ENCODE assay signal across 1 cellular context in the genomic region with DNA sequence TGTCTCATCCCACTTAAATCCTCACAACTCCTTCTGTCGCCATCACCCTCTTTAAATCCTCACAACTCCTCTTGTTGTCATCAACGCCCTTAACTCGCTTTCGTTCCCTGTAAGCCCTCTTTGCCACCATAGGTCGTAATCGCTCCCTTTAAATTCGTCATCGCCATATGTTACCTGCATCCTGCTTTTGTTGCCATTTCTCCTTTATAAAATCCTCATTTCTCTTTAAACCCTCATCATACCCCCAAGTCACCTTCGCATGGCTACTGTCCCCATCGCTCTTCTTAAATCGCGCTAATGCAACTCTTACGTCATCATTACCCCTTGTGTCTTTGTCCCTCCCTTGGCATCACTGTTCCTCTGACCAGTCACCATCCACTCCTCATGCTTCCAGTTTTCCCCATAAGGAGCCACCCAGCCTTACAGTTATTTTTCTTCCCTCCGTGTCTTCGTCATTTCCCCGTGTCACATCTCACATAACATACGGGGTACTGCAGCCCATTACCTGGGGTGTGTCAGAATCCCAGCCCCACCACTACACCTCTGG.
TF ChIP-seq lines count a peak whose summit lies in the region.

No MANE protein-coding gene starts in this region.

TF ChIP-seq in HEK293, 187 proteins besides CTCF, POLR2A, EP300 and RAD21 (continued from another document and continues in another):
- TF ChIP-seq, protein P1, sequence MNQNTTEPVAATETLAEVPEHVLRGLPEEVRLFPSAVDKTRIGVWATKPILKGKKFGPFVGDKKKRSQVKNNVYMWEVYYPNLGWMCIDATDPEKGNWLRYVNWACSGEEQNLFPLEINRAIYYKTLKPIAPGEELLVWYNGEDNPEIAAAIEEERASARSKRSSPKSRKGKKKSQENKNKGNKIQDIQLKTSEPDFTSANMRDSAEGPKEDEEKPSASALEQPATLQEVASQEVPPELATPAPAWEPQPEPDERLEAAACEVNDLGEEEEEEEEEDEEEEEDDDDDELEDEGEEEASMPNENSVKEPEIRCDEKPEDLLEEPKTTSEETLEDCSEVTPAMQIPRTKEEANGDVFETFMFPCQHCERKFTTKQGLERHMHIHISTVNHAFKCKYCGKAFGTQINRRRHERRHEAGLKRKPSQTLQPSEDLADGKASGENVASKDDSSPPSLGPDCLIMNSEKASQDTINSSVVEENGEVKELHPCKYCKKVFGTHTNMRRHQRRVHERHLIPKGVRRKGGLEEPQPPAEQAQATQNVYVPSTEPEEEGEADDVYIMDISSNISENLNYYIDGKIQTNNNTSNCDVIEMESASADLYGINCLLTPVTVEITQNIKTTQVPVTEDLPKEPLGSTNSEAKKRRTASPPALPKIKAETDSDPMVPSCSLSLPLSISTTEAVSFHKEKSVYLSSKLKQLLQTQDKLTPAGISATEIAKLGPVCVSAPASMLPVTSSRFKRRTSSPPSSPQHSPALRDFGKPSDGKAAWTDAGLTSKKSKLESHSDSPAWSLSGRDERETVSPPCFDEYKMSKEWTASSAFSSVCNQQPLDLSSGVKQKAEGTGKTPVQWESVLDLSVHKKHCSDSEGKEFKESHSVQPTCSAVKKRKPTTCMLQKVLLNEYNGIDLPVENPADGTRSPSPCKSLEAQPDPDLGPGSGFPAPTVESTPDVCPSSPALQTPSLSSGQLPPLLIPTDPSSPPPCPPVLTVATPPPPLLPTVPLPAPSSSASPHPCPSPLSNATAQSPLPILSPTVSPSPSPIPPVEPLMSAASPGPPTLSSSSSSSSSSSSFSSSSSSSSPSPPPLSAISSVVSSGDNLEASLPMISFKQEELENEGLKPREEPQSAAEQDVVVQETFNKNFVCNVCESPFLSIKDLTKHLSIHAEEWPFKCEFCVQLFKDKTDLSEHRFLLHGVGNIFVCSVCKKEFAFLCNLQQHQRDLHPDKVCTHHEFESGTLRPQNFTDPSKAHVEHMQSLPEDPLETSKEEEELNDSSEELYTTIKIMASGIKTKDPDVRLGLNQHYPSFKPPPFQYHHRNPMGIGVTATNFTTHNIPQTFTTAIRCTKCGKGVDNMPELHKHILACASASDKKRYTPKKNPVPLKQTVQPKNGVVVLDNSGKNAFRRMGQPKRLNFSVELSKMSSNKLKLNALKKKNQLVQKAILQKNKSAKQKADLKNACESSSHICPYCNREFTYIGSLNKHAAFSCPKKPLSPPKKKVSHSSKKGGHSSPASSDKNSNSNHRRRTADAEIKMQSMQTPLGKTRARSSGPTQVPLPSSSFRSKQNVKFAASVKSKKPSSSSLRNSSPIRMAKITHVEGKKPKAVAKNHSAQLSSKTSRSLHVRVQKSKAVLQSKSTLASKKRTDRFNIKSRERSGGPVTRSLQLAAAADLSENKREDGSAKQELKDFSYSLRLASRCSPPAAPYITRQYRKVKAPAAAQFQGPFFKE (tag by site-specific recombination; IDR thresholded peaks at IDR 0.05; ENCODE audit: borderline replicate concordance) = no peak
- 0 out of 2 replicates have a peak, but pooled peaks have one; percentile 5 for TF ChIP-seq OSR2 (tag by site-specific recombination; IDR thresholded peaks at IDR 0.05)
- 0 out of 2 replicates have a peak, but pooled peaks have one; percentile 47 for TF ChIP-seq ZNF155 (tag by site-specific recombination; IDR thresholded peaks at IDR 0.05)
- no peak for TF ChIP-seq ZNF23 (tag by site-specific recombination; IDR thresholded peaks at IDR 0.05; ENCODE audit: borderline replicate concordance)
- no peak for TF ChIP-seq ZNF830 (tag by site-specific recombination; IDR thresholded peaks at IDR 0.05; ENCODE audit: low read depth)
- TF ChIP-seq, protein P2, sequence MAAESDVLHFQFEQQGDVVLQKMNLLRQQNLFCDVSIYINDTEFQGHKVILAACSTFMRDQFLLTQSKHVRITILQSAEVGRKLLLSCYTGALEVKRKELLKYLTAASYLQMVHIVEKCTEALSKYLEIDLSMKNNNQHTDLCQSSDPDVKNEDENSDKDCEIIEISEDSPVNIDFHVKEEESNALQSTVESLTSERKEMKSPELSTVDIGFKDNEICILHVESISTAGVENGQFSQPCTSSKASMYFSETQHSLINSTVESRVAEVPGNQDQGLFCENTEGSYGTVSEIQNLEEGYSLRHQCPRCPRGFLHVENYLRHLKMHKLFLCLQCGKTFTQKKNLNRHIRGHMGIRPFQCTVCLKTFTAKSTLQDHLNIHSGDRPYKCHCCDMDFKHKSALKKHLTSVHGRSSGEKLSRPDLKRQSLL (tag by site-specific recombination; IDR thresholded peaks at IDR 0.05) = no peak
- TF ChIP-seq GLIS1 (tag by site-specific recombination; IDR thresholded peaks at IDR 0.05) = peak; percentile 89
- TF ChIP-seq, protein P3, sequence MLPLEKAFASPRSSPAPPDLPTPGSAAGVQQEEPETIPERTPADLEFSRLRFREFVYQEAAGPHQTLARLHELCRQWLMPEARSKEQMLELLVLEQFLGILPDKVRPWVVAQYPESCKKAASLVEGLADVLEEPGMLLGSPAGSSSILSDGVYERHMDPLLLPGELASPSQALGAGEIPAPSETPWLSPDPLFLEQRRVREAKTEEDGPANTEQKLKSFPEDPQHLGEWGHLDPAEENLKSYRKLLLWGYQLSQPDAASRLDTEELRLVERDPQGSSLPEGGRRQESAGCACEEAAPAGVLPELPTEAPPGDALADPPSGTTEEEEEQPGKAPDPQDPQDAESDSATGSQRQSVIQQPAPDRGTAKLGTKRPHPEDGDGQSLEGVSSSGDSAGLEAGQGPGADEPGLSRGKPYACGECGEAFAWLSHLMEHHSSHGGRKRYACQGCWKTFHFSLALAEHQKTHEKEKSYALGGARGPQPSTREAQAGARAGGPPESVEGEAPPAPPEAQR (tag by site-specific recombination; IDR thresholded peaks at IDR 0.05) = 0 out of 2 replicates have a peak, but pooled peaks have one; percentile 73
- TF ChIP-seq ZSCAN16 (tag by site-specific recombination; IDR thresholded peaks at IDR 0.05) = no peak; the same call in 1 of the 2 replicates
- TF ChIP-seq ZNF623 (tag by site-specific recombination; IDR thresholded peaks at IDR 0.05) = no peak; the same call in 1 of the 2 replicates
- TF ChIP-seq, protein P4, sequence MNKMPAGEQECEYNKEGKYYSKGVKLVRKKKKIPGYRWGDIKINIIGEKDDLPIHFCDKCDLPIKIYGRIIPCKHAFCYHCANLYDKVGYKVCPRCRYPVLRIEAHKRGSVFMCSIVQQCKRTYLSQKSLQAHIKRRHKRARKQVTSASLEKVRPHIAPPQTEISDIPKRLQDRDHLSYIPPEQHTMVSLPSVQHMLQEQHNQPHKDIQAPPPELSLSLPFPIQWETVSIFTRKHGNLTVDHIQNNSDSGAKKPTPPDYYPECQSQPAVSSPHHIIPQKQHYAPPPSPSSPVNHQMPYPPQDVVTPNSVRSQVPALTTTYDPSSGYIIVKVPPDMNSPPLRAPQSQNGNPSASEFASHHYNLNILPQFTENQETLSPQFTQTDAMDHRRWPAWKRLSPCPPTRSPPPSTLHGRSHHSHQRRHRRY (tag by site-specific recombination; IDR thresholded peaks at IDR 0.05) = no peak
- no peak; the same call in 1 of the 2 replicates for TF ChIP-seq SP3 (tag by site-specific recombination; IDR thresholded peaks at IDR 0.05)
- no peak for TF ChIP-seq ZNF211 (tag by site-specific recombination; IDR thresholded peaks at IDR 0.05; ENCODE audit: low read depth)
- TF ChIP-seq, protein P5, sequence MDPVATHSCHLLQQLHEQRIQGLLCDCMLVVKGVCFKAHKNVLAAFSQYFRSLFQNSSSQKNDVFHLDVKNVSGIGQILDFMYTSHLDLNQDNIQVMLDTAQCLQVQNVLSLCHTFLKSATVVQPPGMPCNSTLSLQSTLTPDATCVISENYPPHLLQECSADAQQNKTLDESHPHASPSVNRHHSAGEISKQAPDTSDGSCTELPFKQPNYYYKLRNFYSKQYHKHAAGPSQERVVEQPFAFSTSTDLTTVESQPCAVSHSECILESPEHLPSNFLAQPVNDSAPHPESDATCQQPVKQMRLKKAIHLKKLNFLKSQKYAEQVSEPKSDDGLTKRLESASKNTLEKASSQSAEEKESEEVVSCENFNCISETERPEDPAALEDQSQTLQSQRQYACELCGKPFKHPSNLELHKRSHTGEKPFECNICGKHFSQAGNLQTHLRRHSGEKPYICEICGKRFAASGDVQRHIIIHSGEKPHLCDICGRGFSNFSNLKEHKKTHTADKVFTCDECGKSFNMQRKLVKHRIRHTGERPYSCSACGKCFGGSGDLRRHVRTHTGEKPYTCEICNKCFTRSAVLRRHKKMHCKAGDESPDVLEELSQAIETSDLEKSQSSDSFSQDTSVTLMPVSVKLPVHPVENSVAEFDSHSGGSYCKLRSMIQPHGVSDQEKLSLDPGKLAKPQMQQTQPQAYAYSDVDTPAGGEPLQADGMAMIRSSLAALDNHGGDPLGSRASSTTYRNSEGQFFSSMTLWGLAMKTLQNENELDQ (tag by site-specific recombination; IDR thresholded peaks at IDR 0.05; ENCODE audit: low read depth) = no peak
- TF ChIP-seq ZSCAN30 (tag by site-specific recombination; IDR thresholded peaks at IDR 0.05) = no peak
- TF ChIP-seq RBAK (tag by site-specific recombination; IDR thresholded peaks at IDR 0.05) = no peak
- no peak for TF ChIP-seq ZNF747 (tag by site-specific recombination; IDR thresholded peaks at IDR 0.05)
- TF ChIP-seq, protein P6, sequence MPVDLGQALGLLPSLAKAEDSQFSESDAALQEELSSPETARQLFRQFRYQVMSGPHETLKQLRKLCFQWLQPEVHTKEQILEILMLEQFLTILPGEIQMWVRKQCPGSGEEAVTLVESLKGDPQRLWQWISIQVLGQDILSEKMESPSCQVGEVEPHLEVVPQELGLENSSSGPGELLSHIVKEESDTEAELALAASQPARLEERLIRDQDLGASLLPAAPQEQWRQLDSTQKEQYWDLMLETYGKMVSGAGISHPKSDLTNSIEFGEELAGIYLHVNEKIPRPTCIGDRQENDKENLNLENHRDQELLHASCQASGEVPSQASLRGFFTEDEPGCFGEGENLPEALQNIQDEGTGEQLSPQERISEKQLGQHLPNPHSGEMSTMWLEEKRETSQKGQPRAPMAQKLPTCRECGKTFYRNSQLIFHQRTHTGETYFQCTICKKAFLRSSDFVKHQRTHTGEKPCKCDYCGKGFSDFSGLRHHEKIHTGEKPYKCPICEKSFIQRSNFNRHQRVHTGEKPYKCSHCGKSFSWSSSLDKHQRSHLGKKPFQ (tag by site-specific recombination; IDR thresholded peaks at IDR 0.05) = no peak
- TF ChIP-seq ZNF202 (tag by site-specific recombination; IDR thresholded peaks at IDR 0.05; ENCODE audit: borderline replicate concordance) = no peak
- TF ChIP-seq ZFP3 (tag by site-specific recombination; IDR thresholded peaks at IDR 0.05; ENCODE audit: low read depth) = no peak
- TF ChIP-seq, protein P7, sequence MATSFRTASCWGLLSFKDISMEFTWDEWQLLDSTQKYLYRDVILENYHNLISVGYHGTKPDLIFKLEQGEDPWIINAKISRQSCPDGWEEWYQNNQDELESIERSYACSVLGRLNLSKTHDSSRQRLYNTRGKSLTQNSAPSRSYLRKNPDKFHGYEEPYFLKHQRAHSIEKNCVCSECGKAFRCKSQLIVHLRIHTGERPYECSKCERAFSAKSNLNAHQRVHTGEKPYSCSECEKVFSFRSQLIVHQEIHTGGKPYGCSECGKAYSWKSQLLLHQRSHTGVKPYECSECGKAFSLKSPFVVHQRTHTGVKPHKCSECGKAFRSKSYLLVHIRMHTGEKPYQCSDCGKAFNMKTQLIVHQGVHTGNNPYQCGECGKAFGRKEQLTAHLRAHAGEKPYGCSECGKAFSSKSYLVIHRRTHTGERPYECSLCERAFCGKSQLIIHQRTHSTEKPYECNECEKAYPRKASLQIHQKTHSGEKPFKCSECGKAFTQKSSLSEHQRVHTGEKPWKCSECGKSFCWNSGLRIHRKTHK (tag by site-specific recombination; IDR thresholded peaks at IDR 0.05) = no peak
- TF ChIP-seq ZNF311 (tag by site-specific recombination; IDR thresholded peaks at IDR 0.05; ENCODE audit: borderline replicate concordance) = no peak
- TF ChIP-seq ZNF140 (tag by site-specific recombination; IDR thresholded peaks at IDR 0.05) = no peak
- no peak for TF ChIP-seq ZNF530 (tag by site-specific recombination; IDR thresholded peaks at IDR 0.05; ENCODE audit: low read depth)
- peak; percentile 88 for TF ChIP-seq ZNF366 (tag by site-specific recombination; conservative IDR thresholded peaks at IDR 0.05)
- TF ChIP-seq KLF7 (tag by site-specific recombination; IDR thresholded peaks at IDR 0.05; ENCODE audit: borderline replicate concordance) = no peak; the same call in none of the 2 replicates
- TF ChIP-seq, protein P8, sequence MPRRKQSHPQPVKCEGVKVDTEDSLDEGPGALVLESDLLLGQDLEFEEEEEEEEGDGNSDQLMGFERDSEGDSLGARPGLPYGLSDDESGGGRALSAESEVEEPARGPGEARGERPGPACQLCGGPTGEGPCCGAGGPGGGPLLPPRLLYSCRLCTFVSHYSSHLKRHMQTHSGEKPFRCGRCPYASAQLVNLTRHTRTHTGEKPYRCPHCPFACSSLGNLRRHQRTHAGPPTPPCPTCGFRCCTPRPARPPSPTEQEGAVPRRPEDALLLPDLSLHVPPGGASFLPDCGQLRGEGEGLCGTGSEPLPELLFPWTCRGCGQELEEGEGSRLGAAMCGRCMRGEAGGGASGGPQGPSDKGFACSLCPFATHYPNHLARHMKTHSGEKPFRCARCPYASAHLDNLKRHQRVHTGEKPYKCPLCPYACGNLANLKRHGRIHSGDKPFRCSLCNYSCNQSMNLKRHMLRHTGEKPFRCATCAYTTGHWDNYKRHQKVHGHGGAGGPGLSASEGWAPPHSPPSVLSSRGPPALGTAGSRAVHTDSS (tag by site-specific recombination; IDR thresholded peaks at IDR 0.05) = no peak
- no peak for TF ChIP-seq ZNF341 (tag by site-specific recombination; IDR thresholded peaks at IDR 0.05; ENCODE audit: low read depth)
- peak; percentile 81 for TF ChIP-seq ZBTB7A (tag by site-specific recombination; IDR thresholded peaks at IDR 0.05; ENCODE audit: low read depth)
- TF ChIP-seq, protein P9, sequence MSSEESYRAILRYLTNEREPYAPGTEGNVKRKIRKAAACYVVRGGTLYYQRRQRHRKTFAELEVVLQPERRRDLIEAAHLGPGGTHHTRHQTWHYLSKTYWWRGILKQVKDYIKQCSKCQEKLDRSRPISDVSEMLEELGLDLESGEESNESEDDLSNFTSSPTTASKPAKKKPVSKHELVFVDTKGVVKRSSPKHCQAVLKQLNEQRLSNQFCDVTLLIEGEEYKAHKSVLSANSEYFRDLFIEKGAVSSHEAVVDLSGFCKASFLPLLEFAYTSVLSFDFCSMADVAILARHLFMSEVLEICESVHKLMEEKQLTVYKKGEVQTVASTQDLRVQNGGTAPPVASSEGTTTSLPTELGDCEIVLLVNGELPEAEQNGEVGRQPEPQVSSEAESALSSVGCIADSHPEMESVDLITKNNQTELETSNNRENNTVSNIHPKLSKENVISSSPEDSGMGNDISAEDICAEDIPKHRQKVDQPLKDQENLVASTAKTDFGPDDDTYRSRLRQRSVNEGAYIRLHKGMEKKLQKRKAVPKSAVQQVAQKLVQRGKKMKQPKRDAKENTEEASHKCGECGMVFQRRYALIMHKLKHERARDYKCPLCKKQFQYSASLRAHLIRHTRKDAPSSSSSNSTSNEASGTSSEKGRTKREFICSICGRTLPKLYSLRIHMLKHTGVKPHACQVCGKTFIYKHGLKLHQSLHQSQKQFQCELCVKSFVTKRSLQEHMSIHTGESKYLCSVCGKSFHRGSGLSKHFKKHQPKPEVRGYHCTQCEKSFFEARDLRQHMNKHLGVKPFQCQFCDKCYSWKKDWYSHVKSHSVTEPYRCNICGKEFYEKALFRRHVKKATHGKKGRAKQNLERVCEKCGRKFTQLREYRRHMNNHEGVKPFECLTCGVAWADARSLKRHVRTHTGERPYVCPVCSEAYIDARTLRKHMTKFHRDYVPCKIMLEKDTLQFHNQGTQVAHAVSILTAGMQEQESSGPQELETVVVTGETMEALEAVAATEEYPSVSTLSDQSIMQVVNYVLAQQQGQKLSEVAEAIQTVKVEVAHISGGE (tag by site-specific recombination; conservative IDR thresholded peaks at IDR 0.05; ENCODE audit: low read depth) = no peak
- no peak for TF ChIP-seq HOXC10 (CRISPR knock-in tag; IDR thresholded peaks at IDR 0.05)
